In the genomic region with DNA sequence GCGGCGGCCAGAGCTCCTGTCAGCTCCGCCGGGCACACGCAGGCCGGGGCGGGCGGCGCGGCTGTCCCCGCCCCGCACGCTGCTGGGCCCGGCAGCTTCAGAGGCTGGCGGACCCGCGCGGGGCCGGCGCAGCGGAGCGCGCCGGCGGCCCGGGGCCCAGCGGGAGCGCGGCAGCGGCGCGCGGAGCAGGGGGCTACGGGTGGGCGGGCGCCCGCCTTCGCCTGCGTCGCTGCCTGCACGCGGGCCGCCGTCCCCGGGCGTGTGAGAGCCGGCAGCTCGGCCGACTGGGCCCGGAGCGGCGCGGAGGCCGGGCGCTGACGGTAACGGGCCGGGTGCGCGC, we compare ENCODE assay signal across 7 cellular contexts. TPM values are rescaled to one million over a fixed set of nuclear protein-coding genes. Genes with fewer than 3 reads are reported as not detected.
DNase-seq lines count a peak whose midpoint lies in the region; ATAC-seq, FAIRE-seq and TF ChIP-seq lines count a peak whose summit lies in the region.

No MANE protein-coding gene starts in this region.

- peak overlapping the region; percentile 99; the same call in 1 of the 2 replicates for H3K4me2 ChIP-seq in PC-9

- H3K36me3 ChIP-seq in PC-9 (ENCODE audit: low read depth) = no peaks in the 10 kb centered on the region
- H3K36me3 ChIP-seq in small intestine (ENCODE audit: control insufficient read depth in 2 of 2, insufficient read depth in 2 of 2, low read length in 2 of 2) = peaks cover 3 to 16% of the 10 kb centered on the region in 2 donors

- no peak for TF ChIP-seq CTCF in PC-9 (conservative IDR thresholded peaks at IDR 0.05)

- DNase-seq in PC-9 (no peak), fibroblast of gingiva (ENCODE audit: low read depth) (peak; percentile 10), small intestine (no peak), NCI-H69 (lab: John Stamatoyannopoulos, UW) (no peak), putamen (ENCODE audit: low spot score) (no peak)

- H3K4me3 ChIP-seq in PC-9 = peak overlapping the region; percentile 93
- H3K4me3 ChIP-seq in small intestine (ENCODE audit: low read depth in 1 of 2, low read length in 2 of 2) = peak overlapping the region; percentile 66 to 73

- peak overlapping the region; percentile 96; the same call in 1 of the 2 replicates for H2AFZ ChIP-seq in PC-9

- no peaks in the 10 kb centered on the region for H3K9me2 ChIP-seq in PC-9 (ENCODE audit: insufficient read depth)

- 0 to 1% (median 1%) methylated on average over 20 to 60 of the region's 60 CpGs for WGBS in small intestine, 3 donors

- intact Hi-C loops in PC-9 (cut with micrococcal nuclease; ENCODE audit: unreplicated experiment) = loop anchor here (2.0 to 5.0 kb wide), 2 partner anchors 28 to 130 kb away; no protein-coding TSS in a partner anchor

- CTCF ChIA-PET in PC-9 (lab: Charles Lee) = interaction anchor here (0.6 to 1.3 kb wide), 5 partner anchors 30 to 567 kb away, joined by 3 to 11 read pairs (median 3); a partner anchor contains a TSS

- H4K20me1 ChIP-seq in PC-9 (ENCODE audit: insufficient read depth) = no peaks in the 10 kb centered on the region

- no peak for FAIRE-seq in small intestine (lab: Jason Lieb, UNC)

- no peaks in the 10 kb centered on the region for H3K27me3 ChIP-seq in PC-9 (ENCODE audit: insufficient read depth, low read depth)
- no peaks in the 10 kb centered on the region for H3K27me3 ChIP-seq in small intestine (ENCODE audit: control insufficient read depth in 2 of 2, insufficient read depth in 2 of 2, low read length in 2 of 2)

- no TSS peak for BruUV-seq in PC-9 (replicated peaks; lab: Mats Ljungman, UMichigan)

- peaks cover 20% of the 10 kb centered on the region; the same call in 1 of the 2 replicates for H3F3A ChIP-seq in PC-9 (ENCODE audit: insufficient read depth, low read depth)

- no peaks in the 10 kb centered on the region for H3K9me3 ChIP-seq in PC-9 (ENCODE audit: insufficient read depth, low read depth)
- no peaks in the 10 kb centered on the region for H3K9me3 ChIP-seq in small intestine (ENCODE audit: control insufficient read depth, low read depth)

- H3K27ac ChIP-seq in PC-9 = no peak overlapping the region
- H3K27ac ChIP-seq in small intestine (ENCODE audit: low read depth in 1 of 2, low read length in 1 of 2) = peak overlapping the region; percentile 93 to 94

- POLR2A ChIA-PET in PC-9 (lab: Charles Lee; ENCODE audit: unreplicated experiment) = interaction anchor here (0.5 to 0.7 kb wide), 3 partner anchors 49 to 1008 kb away, joined by 3 to 9 read pairs (median 4); no protein-coding TSS in a partner anchor

- no peaks in the 10 kb centered on the region for H3K79me2 ChIP-seq in PC-9 (ENCODE audit: low read depth)

- H3K4me1 ChIP-seq in PC-9 (replicated peaks; ENCODE audit: insufficient read depth) (peaks cover 18% of the 10 kb centered on the region), small intestine (ENCODE audit: control insufficient read depth in 2 of 2, insufficient read depth in 1 of 2, low read depth in 1 of 2, low read length in 1 of 2) (peaks cover 0 to 2% of the 10 kb centered on the region in 2 donors)

- peak; percentile 65 for ATAC-seq in GM21381 (IDR thresholded peaks at IDR 0.05; ENCODE audit: unreplicated experiment)
- no peak for ATAC-seq in HG02870 (IDR thresholded peaks at IDR 0.05; ENCODE audit: unreplicated experiment)

RNA-seq across cellular contexts. Expression of a gene that starts 0.5 kb away (rescaled TPM):
- total RNA-seq in PC-9 (2021) = 26.4 and 27.1 TPM in 2 replicates
- polyA plus RNA-seq in small intestine = 10 to 100 TPM; 15.1 to 22.8 (median 22.6) TPM

RNA-seq across cellular contexts. Expression of a gene that starts 18.3 kb away (rescaled TPM):
- 2.1 and 3.8 TPM in 2 replicates for total RNA-seq in PC-9 (2021)
- 10 to 100 TPM in 1 of 3 donors, 1 to 10 TPM in 1, under 1 TPM in 1; 0.89 to 17.2 (median 4.6) TPM for polyA plus RNA-seq in small intestine

RNA-seq across cellular contexts. Expression of a gene that starts 29.7 kb away (rescaled TPM):
- 18.1 and 20.9 TPM in 2 replicates for total RNA-seq in PC-9 (2021)
- 10 to 100 TPM; 21.8 to 33.0 (median 32.7) TPM for polyA plus RNA-seq in small intestine

RNA-seq across cellular contexts. Expression of a gene that starts 32.5 kb away (rescaled TPM):
- 81.8 and 86.0 TPM in 2 replicates for total RNA-seq in PC-9 (2021)
- 10 to 100 TPM; 37.7 to 65.1 (median 49.7) TPM for polyA plus RNA-seq in small intestine

RNA-seq across cellular contexts. Expression of a gene that starts 34.2 kb away (rescaled TPM):
- total RNA-seq in PC-9 (2021) = 48.7 and 50.4 TPM in 2 replicates
- polyA plus RNA-seq in small intestine = 10 to 100 TPM; 22.8 to 52.5 (median 24.6) TPM
